ENCODE assay signal across 1 cellular context in the genomic region with DNA sequence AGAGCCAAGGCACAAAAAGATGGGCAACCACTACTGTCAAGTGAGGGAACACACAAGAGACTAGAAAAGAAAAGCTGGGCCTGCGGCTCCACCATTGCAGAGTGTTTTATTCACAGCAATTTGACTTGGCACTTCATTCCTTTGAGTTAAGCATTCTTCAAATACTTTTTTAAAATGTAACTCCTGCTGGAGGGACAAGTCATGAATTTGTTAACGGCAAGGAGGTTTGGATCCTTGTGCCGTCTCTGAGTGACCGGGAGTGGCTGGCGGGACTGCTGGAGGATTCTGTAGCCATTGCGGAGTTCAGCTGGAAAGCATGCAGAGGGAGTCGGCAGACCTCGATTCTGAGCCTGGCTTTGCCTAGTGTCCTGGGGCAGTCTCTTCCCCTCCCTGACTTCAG.
TF ChIP-seq lines count a peak whose summit lies in the region.

No MANE protein-coding gene starts in this region.

TF ChIP-seq in GM23338, 12 proteins besides CTCF, POLR2A, EP300 and RAD21 (continued from another document):
- TF ChIP-seq, protein P1, sequence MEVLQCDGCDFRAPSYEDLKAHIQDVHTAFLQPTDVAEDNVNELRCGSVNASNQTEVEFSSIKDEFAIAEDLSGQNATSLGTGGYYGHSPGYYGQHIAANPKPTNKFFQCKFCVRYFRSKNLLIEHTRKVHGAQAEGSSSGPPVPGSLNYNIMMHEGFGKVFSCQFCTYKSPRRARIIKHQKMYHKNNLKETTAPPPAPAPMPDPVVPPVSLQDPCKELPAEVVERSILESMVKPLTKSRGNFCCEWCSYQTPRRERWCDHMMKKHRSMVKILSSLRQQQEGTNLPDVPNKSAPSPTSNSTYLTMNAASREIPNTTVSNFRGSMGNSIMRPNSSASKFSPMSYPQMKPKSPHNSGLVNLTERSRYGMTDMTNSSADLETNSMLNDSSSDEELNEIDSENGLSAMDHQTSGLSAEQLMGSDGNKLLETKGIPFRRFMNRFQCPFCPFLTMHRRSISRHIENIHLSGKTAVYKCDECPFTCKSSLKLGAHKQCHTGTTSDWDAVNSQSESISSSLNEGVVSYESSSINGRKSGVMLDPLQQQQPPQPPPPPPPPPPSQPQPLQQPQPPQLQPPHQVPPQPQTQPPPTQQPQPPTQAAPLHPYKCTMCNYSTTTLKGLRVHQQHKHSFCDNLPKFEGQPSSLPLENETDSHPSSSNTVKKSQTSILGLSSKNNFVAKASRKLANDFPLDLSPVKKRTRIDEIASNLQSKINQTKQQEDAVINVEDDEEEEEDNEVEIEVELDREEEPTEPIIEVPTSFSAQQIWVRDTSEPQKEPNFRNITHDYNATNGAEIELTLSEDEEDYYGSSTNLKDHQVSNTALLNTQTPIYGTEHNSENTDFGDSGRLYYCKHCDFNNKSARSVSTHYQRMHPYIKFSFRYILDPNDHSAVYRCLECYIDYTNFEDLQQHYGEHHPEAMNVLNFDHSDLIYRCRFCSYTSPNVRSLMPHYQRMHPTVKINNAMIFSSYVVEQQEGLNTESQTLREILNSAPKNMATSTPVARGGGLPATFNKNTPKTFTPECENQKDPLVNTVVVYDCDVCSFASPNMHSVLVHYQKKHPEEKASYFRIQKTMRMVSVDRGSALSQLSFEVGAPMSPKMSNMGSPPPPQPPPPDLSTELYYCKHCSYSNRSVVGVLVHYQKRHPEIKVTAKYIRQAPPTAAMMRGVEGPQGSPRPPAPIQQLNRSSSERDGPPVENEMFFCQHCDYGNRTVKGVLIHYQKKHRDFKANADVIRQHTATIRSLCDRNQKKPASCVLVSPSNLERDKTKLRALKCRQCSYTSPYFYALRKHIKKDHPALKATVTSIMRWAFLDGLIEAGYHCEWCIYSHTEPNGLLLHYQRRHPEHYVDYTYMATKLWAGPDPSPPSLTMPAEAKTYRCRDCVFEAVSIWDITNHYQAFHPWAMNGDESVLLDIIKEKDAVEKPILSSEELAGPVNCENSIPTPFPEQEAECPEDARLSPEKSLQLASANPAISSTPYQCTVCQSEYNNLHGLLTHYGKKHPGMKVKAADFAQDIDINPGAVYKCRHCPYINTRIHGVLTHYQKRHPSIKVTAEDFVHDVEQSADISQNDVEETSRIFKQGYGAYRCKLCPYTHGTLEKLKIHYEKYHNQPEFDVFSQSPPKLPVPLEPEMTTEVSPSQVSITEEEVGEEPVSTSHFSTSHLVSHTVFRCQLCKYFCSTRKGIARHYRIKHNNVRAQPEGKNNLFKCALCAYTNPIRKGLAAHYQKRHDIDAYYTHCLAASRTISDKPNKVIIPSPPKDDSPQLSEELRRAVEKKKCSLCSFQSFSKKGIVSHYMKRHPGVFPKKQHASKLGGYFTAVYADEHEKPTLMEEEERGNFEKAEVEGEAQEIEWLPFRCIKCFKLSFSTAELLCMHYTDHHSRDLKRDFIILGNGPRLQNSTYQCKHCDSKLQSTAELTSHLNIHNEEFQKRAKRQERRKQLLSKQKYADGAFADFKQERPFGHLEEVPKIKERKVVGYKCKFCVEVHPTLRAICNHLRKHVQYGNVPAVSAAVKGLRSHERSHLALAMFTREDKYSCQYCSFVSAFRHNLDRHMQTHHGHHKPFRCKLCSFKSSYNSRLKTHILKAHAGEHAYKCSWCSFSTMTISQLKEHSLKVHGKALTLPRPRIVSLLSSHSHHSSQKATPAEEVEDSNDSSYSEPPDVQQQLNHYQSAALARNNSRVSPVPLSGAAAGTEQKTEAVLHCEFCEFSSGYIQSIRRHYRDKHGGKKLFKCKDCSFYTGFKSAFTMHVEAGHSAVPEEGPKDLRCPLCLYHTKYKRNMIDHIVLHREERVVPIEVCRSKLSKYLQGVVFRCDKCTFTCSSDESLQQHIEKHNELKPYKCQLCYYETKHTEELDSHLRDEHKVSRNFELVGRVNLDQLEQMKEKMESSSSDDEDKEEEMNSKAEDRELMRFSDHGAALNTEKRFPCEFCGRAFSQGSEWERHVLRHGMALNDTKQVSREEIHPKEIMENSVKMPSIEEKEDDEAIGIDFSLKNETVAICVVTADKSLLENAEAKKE (CRISPR knock-in tag; IDR thresholded peaks at IDR 0.05): no peak
- TF ChIP-seq, protein P2, sequence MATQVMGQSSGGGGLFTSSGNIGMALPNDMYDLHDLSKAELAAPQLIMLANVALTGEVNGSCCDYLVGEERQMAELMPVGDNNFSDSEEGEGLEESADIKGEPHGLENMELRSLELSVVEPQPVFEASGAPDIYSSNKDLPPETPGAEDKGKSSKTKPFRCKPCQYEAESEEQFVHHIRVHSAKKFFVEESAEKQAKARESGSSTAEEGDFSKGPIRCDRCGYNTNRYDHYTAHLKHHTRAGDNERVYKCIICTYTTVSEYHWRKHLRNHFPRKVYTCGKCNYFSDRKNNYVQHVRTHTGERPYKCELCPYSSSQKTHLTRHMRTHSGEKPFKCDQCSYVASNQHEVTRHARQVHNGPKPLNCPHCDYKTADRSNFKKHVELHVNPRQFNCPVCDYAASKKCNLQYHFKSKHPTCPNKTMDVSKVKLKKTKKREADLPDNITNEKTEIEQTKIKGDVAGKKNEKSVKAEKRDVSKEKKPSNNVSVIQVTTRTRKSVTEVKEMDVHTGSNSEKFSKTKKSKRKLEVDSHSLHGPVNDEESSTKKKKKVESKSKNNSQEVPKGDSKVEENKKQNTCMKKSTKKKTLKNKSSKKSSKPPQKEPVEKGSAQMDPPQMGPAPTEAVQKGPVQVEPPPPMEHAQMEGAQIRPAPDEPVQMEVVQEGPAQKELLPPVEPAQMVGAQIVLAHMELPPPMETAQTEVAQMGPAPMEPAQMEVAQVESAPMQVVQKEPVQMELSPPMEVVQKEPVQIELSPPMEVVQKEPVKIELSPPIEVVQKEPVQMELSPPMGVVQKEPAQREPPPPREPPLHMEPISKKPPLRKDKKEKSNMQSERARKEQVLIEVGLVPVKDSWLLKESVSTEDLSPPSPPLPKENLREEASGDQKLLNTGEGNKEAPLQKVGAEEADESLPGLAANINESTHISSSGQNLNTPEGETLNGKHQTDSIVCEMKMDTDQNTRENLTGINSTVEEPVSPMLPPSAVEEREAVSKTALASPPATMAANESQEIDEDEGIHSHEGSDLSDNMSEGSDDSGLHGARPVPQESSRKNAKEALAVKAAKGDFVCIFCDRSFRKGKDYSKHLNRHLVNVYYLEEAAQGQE (IDR thresholded peaks at IDR 0.05; ENCODE audit: unreplicated experiment): no peak
- no peak for TF ChIP-seq NANOG (IDR thresholded peaks at IDR 0.05; ENCODE audit: borderline replicate concordance)
